ENCODE assay signal across 35 cellular contexts in genomic region chr1:241734533-241734932, GRCh38.
"Had no signal": no experiment of that assay in that cellular context is flagged by ENCODE, and none has a peak within 500 bp of the region (broad histone marks: within the 10 kb centered on the region; RNA-seq: fewer than 3 reads in every experiment).

No MANE protein-coding gene starts in this region.

- H3K4me3 ChIP-seq: adrenal gland, body of pancreas, esophagus muscularis mucosa, gastrocnemius medialis, heart left ventricle had no signal

- H3K36me3 Mint-ChIP-seq: activated CD8-positive, alpha-beta memory T cell treated with anti-CD3 and anti-CD28 coated beads, Interleukin-2, amount 10 ng/mL, durations not matched to agents 7 days and 5 days had no signal

- H3K4me3 Mint-ChIP-seq: activated B cell treated with CpG ODN at 0.5 μM for 24 hours; activated CD8-positive, alpha-beta memory T cell treated with anti-CD3 and anti-CD28 coated beads, Interleukin-2, amount 10 ng/mL, durations not matched to agents 7 days and 5 days; activated CD8-positive, alpha-beta T cell treated with anti-CD3 and anti-CD28 coated beads for 36 hours; activated naive CD8-positive, alpha-beta T cell; activated naive CD8-positive, alpha-beta T cell treated with anti-CD3 and anti-CD28 coated beads, Interleukin-2, amount 50 U/mL, for 24 hours; activated T-cell treated with anti-CD3 and anti-CD28 coated beads, Interleukin-2, amount 50 U/mL, for 24 hours; activated T-cell treated with anti-CD3 and anti-CD28 coated beads, Interleukin-2, amount 50 U/mL, for 72 hours; effector memory CD8-positive, alpha-beta T cell; T-helper 17 cell; T-helper 2 cell treated with Interferon-gamma antibody and Interleukin-4, amounts not matched to agents 5 μg/mL and 100 μg/mL, for 36 hours had no signal

- H3K27me3 ChIP-seq: body of pancreas, foreskin keratinocyte, gastrocnemius medialis had no signal

- H3K4me1 Mint-ChIP-seq: activated B cell treated with CpG ODN at 0.5 μM for 24 hours; activated CD8-positive, alpha-beta memory T cell treated with anti-CD3 and anti-CD28 coated beads, Interleukin-2, amount 10 ng/mL, durations not matched to agents 7 days and 5 days; T-helper 17 cell had no signal

- H3K27me3 Mint-ChIP-seq: activated CD8-positive, alpha-beta T cell treated with anti-CD3 and anti-CD28 coated beads for 36 hours; activated naive CD8-positive, alpha-beta T cell; activated T-cell treated with anti-CD3 and anti-CD28 coated beads, Interleukin-2, amount 50 U/mL, for 24 hours had no signal

- H3K36me3 ChIP-seq: adrenal gland, esophagus muscularis mucosa, gastrocnemius medialis, heart left ventricle, WERI-Rb-1 had no signal

- H3K9me3 Mint-ChIP-seq: activated B cell treated with CpG ODN at 0.5 μM for 24 hours; activated CD8-positive, alpha-beta T cell treated with anti-CD3 and anti-CD28 coated beads for 36 hours; activated naive CD8-positive, alpha-beta T cell treated with anti-CD3 and anti-CD28 coated beads, Interleukin-2, amount 50 U/mL, for 24 hours; activated T-cell treated with anti-CD3 and anti-CD28 coated beads, Interleukin-2, amount 50 U/mL, for 24 hours; effector memory CD8-positive, alpha-beta T cell; T-helper 2 cell treated with Interferon-gamma antibody and Interleukin-4, amounts not matched to agents 5 μg/mL and 100 μg/mL, for 36 hours had no signal

- H3K4me1 ChIP-seq: adrenal gland, body of pancreas, esophagus muscularis mucosa, foreskin keratinocyte, gastrocnemius medialis, heart left ventricle had no signal

- H3K27ac ChIP-seq: adrenal gland, body of pancreas, esophagus muscularis mucosa, foreskin keratinocyte, gastrocnemius medialis, heart left ventricle, WERI-Rb-1 had no signal

- ATAC-seq: activated CD4-positive, CD25-positive, alpha-beta regulatory T cell treated with anti-CD3 and anti-CD28 coated beads, Interleukin-2, amount 50 U/mL, for 24 hours; activated CD8-positive, alpha-beta memory T cell treated with anti-CD3 and anti-CD28 coated beads, Interleukin-2, amount 10 ng/mL, durations not matched to agents 7 days and 5 days; activated CD8-positive, alpha-beta T cell treated with anti-CD3 and anti-CD28 coated beads for 36 hours; activated naive CD8-positive, alpha-beta T cell treated with anti-CD3 and anti-CD28 coated beads, Interleukin-2, amount 50 U/mL, for 24 hours; activated T-cell treated with anti-CD3 and anti-CD28 coated beads, Interleukin-2, amount 50 U/mL, for 72 hours; body of pancreas; effector memory CD8-positive, alpha-beta T cell; foreskin keratinocyte; gastrocnemius medialis; heart left ventricle; T-helper 17 cell had no signal

- FAIRE-seq: colon had no signal

- H3K9me3 ChIP-seq: adrenal gland, body of pancreas, esophagus muscularis mucosa, gastrocnemius medialis, heart left ventricle had no signal

- H3K27ac Mint-ChIP-seq: activated B cell treated with CpG ODN at 0.5 μM for 24 hours; activated CD8-positive, alpha-beta memory T cell treated with anti-CD3 and anti-CD28 coated beads, Interleukin-2, amount 10 ng/mL, durations not matched to agents 7 days and 5 days; activated CD8-positive, alpha-beta T cell treated with anti-CD3 and anti-CD28 coated beads for 36 hours; activated naive CD8-positive, alpha-beta T cell; activated naive CD8-positive, alpha-beta T cell treated with anti-CD3 and anti-CD28 coated beads, Interleukin-2, amount 50 U/mL, for 24 hours; activated T-cell treated with anti-CD3 and anti-CD28 coated beads, Interleukin-2, amount 50 U/mL, for 24 hours; activated T-cell treated with anti-CD3 and anti-CD28 coated beads, Interleukin-2, amount 50 U/mL, for 72 hours; effector memory CD8-positive, alpha-beta T cell; T-helper 17 cell; T-helper 2 cell treated with Interferon-gamma antibody and Interleukin-4, amounts not matched to agents 5 μg/mL and 100 μg/mL, for 36 hours had no signal

- DNase-seq: activated B cell treated with CpG ODN at 0.5 μM for 24 hours; activated CD4-positive, alpha-beta T cell treated with anti-CD3 and anti-CD28 coated beads for 48 hours; activated CD4-positive, alpha-beta T cell treated with anti-CD3 and anti-CD28 coated beads, Interleukin-2, amount 50 U/mL, for 1 hour; activated CD4-positive, alpha-beta T cell treated with anti-CD3 and anti-CD28 coated beads, Interleukin-2, amount 50 U/mL, for 48 hours; activated CD8-positive, alpha-beta memory T cell treated with anti-CD3 and anti-CD28 coated beads, Interleukin-2, amount 10 ng/mL, durations not matched to agents 7 days and 5 days; activated CD8-positive, alpha-beta memory T cell treated with anti-CD3 and anti-CD28 coated beads, Interleukin-2, amount 50 U/mL, for 4 hours; activated CD8-positive, alpha-beta T cell treated with anti-CD3 and anti-CD28 coated beads for 36 hours; activated gamma-delta T cell; activated naive CD4-positive, alpha-beta T cell treated with anti-CD3 and anti-CD28 coated beads, Interleukin-2, amount 50 U/mL, for 16 hours; activated naive CD4-positive, alpha-beta T cell treated with Interleukin-2 at 50 U/mL for 16 hours; activated naive CD8-positive, alpha-beta T cell treated with anti-CD3 and anti-CD28 coated beads, Interleukin-2, amount 50 U/mL, for 24 hours; activated T-cell treated with anti-CD3 and anti-CD28 coated beads, Interleukin-2, amount 50 U/mL, for 24 hours; activated T-cell treated with anti-CD3 and anti-CD28 coated beads, Interleukin-2, amount 50 U/mL, for 72 hours; adrenal gland; amygdala; aorta; body of pancreas; caudate nucleus; cortex of kidney; dermis blood vessel endothelial cell; effector CD4-positive, alpha-beta T cell; effector memory CD8-positive, alpha-beta T cell; erythroblast; foreskin keratinocyte; gastrocnemius medialis; glutamatergic neuron; heart left ventricle; T-helper 17 cell; T1000; WERI-Rb-1 had no signal
